Comparison of ENCODE assay signal across 8 cellular contexts in the genomic region with DNA sequence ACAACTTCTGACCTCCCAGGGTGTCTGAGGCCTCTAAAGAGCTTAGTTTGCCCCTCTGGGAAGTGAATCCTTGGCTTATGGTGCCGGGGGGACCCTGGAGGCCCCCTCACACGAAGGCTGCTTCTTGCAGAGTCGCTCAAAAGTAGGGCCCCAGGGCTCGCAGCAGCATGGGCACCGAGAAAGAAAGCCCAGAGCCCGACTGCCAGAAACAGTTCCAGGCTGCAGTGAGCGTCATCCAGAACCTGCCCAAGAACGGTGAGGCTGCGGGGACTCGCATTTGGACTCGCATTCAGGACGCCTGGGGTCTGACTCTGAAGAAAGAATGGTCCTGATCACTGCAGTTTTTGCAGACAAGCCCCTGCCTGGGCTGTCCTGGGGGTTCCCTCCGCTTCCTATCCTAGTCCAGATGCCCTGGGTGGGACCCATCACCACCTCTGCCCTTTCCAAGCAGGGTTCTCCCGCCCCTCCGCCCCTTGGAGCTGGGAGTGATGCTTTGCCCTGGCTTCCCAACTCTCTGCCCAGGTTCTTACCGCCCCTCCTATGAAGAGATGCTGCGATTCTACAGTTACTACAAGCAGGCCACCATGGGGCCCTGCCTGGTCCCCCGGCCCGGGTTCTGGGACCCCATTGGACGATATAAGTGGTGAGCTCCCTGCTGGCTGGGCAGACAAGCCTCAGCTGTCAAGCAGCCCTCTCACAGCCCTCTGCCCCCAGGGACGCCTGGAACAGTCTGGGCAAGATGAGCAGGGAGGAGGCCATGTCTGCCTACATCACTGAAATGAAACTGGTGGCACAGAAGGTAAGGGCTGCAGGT. TPM values are rescaled to one million over a fixed set of nuclear protein-coding genes. Genes with fewer than 3 reads are reported as not detected.
A peak's percentile ranks its signal among the peaks of the same experiment; 100 is the strongest.
DNase-seq lines count a peak whose midpoint lies in the region; ATAC-seq lines count a peak whose summit lies in the region.

No MANE protein-coding gene starts in this region.

- H3K36me3 Mint-ChIP-seq in activated naive CD8-positive, alpha-beta T cell treated with anti-CD3 and anti-CD28 coated beads, Interleukin-2, amount 10 ng/mL, durations not matched to agents 7 days and 5 days: peaks cover 2% of the 10 kb centered on the region
- peaks cover 0 to 3% (median 0%) of the 10 kb centered on the region in 3 donors for H3K36me3 Mint-ChIP-seq in immature natural killer cell

- no peak for ATAC-seq in activated naive CD8-positive, alpha-beta T cell treated with anti-CD3 and anti-CD28 coated beads, Interleukin-2, amount 10 ng/mL, durations not matched to agents 7 days and 5 days (ENCODE audit: low read depth)
- no peak for ATAC-seq in GM21825 (IDR thresholded peaks at IDR 0.05; ENCODE audit: unreplicated experiment)

- H3K27ac ChIP-seq in subcutaneous abdominal adipose tissue (ENCODE audit: low read depth, low read length): peak overlapping the region; percentile 78

- no peaks in the 10 kb centered on the region for H3K9me3 Mint-ChIP-seq in activated naive CD8-positive, alpha-beta T cell treated with anti-CD3 and anti-CD28 coated beads, Interleukin-2, amount 10 ng/mL, durations not matched to agents 7 days and 5 days
- no peaks in the 10 kb centered on the region for H3K9me3 Mint-ChIP-seq in immature natural killer cell

- peak; percentile 56 for DNase-seq in DMS 273 (lab: John Stamatoyannopoulos, UW; ENCODE audit: unreplicated experiment)
- DNase-seq in DMS 273 treated with DMSO at 0.1 percent for 48 hours (lab: John Stamatoyannopoulos, UW): no peak
- DNase-seq in activated naive CD8-positive, alpha-beta T cell treated with anti-CD3 and anti-CD28 coated beads, Interleukin-2, amount 10 ng/mL, durations not matched to agents 7 days and 5 days: no peak
- no peak for DNase-seq in immature natural killer cell
- no peak for DNase-seq in NCI-H1694 treated with DMSO at 0.1 percent for 48 hours (lab: John Stamatoyannopoulos, UW)
- DNase-seq in germinal center (ENCODE audit: low spot score): no peak

- no peaks in the 10 kb centered on the region for H3K27me3 ChIP-seq in subcutaneous abdominal adipose tissue (ENCODE audit: control insufficient read depth in 5 of 5, insufficient read depth in 4 of 5, low read length in 5 of 5)

- POLR2A ChIA-PET in activated naive CD8-positive, alpha-beta T cell treated with anti-CD3 and anti-CD28 coated beads, Interleukin-2, amount 10 ng/mL, durations not matched to agents 7 days and 5 days (lab: Charles Lee): interaction anchor here (0.8 to 3.6 kb wide), 11 partner anchors 9 to 187 kb away, joined by 3 to 70 read pairs (median 7); partner anchors contain the start of genes HEXIM1 and HEXIM2

- peak overlapping the region; percentile 94 for H3K4me3 Mint-ChIP-seq in activated naive CD8-positive, alpha-beta T cell treated with anti-CD3 and anti-CD28 coated beads, Interleukin-2, amount 10 ng/mL, durations not matched to agents 7 days and 5 days
- H3K4me3 Mint-ChIP-seq in immature natural killer cell: peak overlapping the region; percentile 82 to 88 (median 86)

- peaks cover 5 to 48% (median 46%) of the 10 kb centered on the region in 5 donors for H3K4me1 ChIP-seq in subcutaneous abdominal adipose tissue (ENCODE audit: control insufficient read depth in 5 of 5, insufficient read depth in 5 of 5, low read length in 5 of 5)

- peaks cover 3% of the 10 kb centered on the region for H3K27me3 Mint-ChIP-seq in activated naive CD8-positive, alpha-beta T cell treated with anti-CD3 and anti-CD28 coated beads, Interleukin-2, amount 10 ng/mL, durations not matched to agents 7 days and 5 days
- H3K27me3 Mint-ChIP-seq in immature natural killer cell (ENCODE audit: low read depth in 3 of 3): peaks cover 4 to 10% (median 7%) of the 10 kb centered on the region in 3 donors

- H3K36me3 ChIP-seq in subcutaneous abdominal adipose tissue (ENCODE audit: control insufficient read depth in 5 of 5, insufficient read depth in 5 of 5, low read length in 5 of 5): peaks cover 0 to 8% (median 0%) of the 10 kb centered on the region in 5 donors

- peak overlapping the region; percentile 80 for H3K27ac Mint-ChIP-seq in activated naive CD8-positive, alpha-beta T cell treated with anti-CD3 and anti-CD28 coated beads, Interleukin-2, amount 10 ng/mL, durations not matched to agents 7 days and 5 days
- H3K27ac Mint-ChIP-seq in immature natural killer cell: peak overlapping the region; percentile 55 to 86 (median 76)

- H3K4me1 Mint-ChIP-seq in activated naive CD8-positive, alpha-beta T cell treated with anti-CD3 and anti-CD28 coated beads, Interleukin-2, amount 10 ng/mL, durations not matched to agents 7 days and 5 days: peaks cover 10% of the 10 kb centered on the region
- H3K4me1 Mint-ChIP-seq in immature natural killer cell: peaks cover 21 to 28% of the 10 kb centered on the region in 2 donors

- H3K9ac ChIP-seq in subcutaneous abdominal adipose tissue (ENCODE audit: low read length in 5 of 5): peak overlapping the region in 4 of 5 donors; percentile 62 to 90 (median 71)

- H3K9me3 ChIP-seq in subcutaneous abdominal adipose tissue (ENCODE audit: control insufficient read depth in 5 of 5, low read length in 5 of 5): no peaks in the 10 kb centered on the region

- peak overlapping the region; percentile 52 to 85 (median 81) for H3K4me3 ChIP-seq in subcutaneous abdominal adipose tissue (ENCODE audit: low read depth in 1 of 5, low read length in 5 of 5)

RNA-seq across cellular contexts. Expression of gene ACBD4, which starts 0.7 kb away (rescaled TPM):
- total RNA-seq in activated naive CD8-positive, alpha-beta T cell treated with anti-CD3 and anti-CD28 coated beads, Interleukin-2, amount 10 ng/mL, durations not matched to agents 7 days and 5 days: 10 to 100 TPM; 24.5 to 25.0 TPM
- polyA plus RNA-seq in immature natural killer cell: 10 to 100 TPM in 2 of 3 donors, 1 to 10 TPM in 1; 7.9 to 11.2 (median 10.4) TPM

RNA-seq across cellular contexts. Expression of gene PLCD3, which starts 3.9 kb away (rescaled TPM):
- total RNA-seq in activated naive CD8-positive, alpha-beta T cell treated with anti-CD3 and anti-CD28 coated beads, Interleukin-2, amount 10 ng/mL, durations not matched to agents 7 days and 5 days: 1 to 10 TPM; 4.2 to 4.9 TPM
- polyA plus RNA-seq in immature natural killer cell: under 1 TPM in 1 of 3 donors, not detected in 2; 0.75 TPM

RNA-seq across cellular contexts. Expression of gene HEXIM1, which starts 12.1 kb away (rescaled TPM):
- 10 to 100 TPM; 33.6 to 33.7 TPM for total RNA-seq in activated naive CD8-positive, alpha-beta T cell treated with anti-CD3 and anti-CD28 coated beads, Interleukin-2, amount 10 ng/mL, durations not matched to agents 7 days and 5 days
- polyA plus RNA-seq in immature natural killer cell: 1 to 10 TPM; 1.1 to 7.2 (median 3.0) TPM

RNA-seq across cellular contexts. Expression of gene HEXIM2, which starts 25.5 kb away (rescaled TPM):
- total RNA-seq in activated naive CD8-positive, alpha-beta T cell treated with anti-CD3 and anti-CD28 coated beads, Interleukin-2, amount 10 ng/mL, durations not matched to agents 7 days and 5 days: 1 to 10 TPM; 6.7 to 7.7 TPM
- polyA plus RNA-seq in immature natural killer cell: 1 to 10 TPM; 1.9 to 7.4 (median 5.6) TPM
